ENCODE assay signal across 8 cellular contexts in the genomic region with DNA sequence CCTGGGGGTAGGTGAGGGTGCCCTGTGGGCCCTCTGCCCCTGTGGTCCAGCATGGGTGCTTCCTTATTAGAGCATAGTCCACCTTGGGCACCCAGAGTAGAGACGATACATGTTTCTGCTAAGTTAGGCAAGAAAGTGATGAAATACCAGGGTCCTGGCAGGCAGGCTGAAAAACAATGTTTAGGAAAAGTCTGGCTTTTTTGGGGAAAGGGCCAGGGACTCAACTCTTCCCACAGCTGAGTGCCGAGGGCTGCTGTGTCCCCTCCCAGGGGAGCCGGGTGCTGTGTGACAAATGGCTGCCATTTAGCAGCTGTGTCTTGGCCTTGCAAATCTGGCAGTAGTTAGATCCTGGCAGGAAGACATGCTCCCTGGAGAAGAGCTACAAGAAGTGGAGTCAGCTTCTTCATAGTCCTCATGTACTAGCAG.
DNase-seq lines count a peak whose midpoint lies in the region; ATAC-seq and TF ChIP-seq lines count a peak whose summit lies in the region.

No MANE protein-coding gene starts in this region.

- H3K4me1 Mint-ChIP-seq in activated CD8-positive, alpha-beta memory T cell treated with anti-CD3 and anti-CD28 coated beads, Interleukin-2, amount 10 ng/mL, durations not matched to agents 7 days and 5 days, result no peaks in the 10 kb centered on the region

- H3K36me3 ChIP-seq in fibroblast of lung (ENCODE audit: control insufficient read depth, insufficient read depth, low read length) (no peaks in the 10 kb centered on the region), muscle layer of duodenum (ENCODE audit: control insufficient read depth in 1 of 2, insufficient read depth in 2 of 2, low read length in 2 of 2) (no peaks in the 10 kb centered on the region), uterus (no peaks in the 10 kb centered on the region)

- H3K9me3 ChIP-seq in fibroblast of lung (ENCODE audit: control insufficient read depth, insufficient read depth, low read depth, low read length), result no peaks in the 10 kb centered on the region
- H3K9me3 ChIP-seq in muscle layer of duodenum (ENCODE audit: control insufficient read depth in 1 of 2, low read length in 2 of 2), result no peaks in the 10 kb centered on the region
- no peaks in the 10 kb centered on the region for H3K9me3 ChIP-seq in uterus

- CTCF ChIA-PET in activated CD8-positive, alpha-beta memory T cell treated with anti-CD3 and anti-CD28 coated beads, Interleukin-2, amount 10 ng/mL, durations not matched to agents 7 days and 5 days (lab: Charles Lee), result interaction anchor here (0.6 kb wide), 1 partner anchor 529 kb away, joined by 3 read pairs; no protein-coding TSS in a partner anchor

- no peak overlapping the region for H3K9ac ChIP-seq in fibroblast of lung (ENCODE audit: insufficient read depth, low read length)

- no peak for ATAC-seq in activated CD8-positive, alpha-beta memory T cell treated with anti-CD3 and anti-CD28 coated beads, Interleukin-2, amount 10 ng/mL, durations not matched to agents 7 days and 5 days

- peak overlapping the region; percentile 32 for H3K4me2 ChIP-seq in fibroblast of lung (ENCODE audit: extremely low read depth, insufficient read depth, low read length)

- no peak for TF ChIP-seq POLR2A in uterus (IDR thresholded peaks at IDR 0.05)

- H3K27ac ChIP-seq in fibroblast of lung (ENCODE audit: insufficient read depth, low read length) (peak overlapping the region; percentile 34), muscle layer of duodenum (ENCODE audit: low read length) (peak overlapping the region; percentile 34), uterus (peak overlapping the region; percentile 29 to 52)

- no peak overlapping the region for H3K27ac Mint-ChIP-seq in activated CD8-positive, alpha-beta memory T cell treated with anti-CD3 and anti-CD28 coated beads, Interleukin-2, amount 10 ng/mL, durations not matched to agents 7 days and 5 days

- H4K20me1 ChIP-seq in fibroblast of lung (ENCODE audit: control insufficient read depth, extremely low read depth, insufficient read depth, low read length), result no peaks in the 10 kb centered on the region

- H3K27me3 Mint-ChIP-seq in activated CD8-positive, alpha-beta memory T cell treated with anti-CD3 and anti-CD28 coated beads, Interleukin-2, amount 10 ng/mL, durations not matched to agents 7 days and 5 days, result no peaks in the 10 kb centered on the region

- H3K4me1 ChIP-seq in fibroblast of lung (ENCODE audit: control insufficient read depth, extremely low read depth, insufficient read depth, low read length) (peaks cover 46% of the 10 kb centered on the region), muscle layer of duodenum (ENCODE audit: control insufficient read depth in 1 of 2, insufficient read depth in 2 of 2, low read length in 2 of 2) (peaks cover 39 to 59% of the 10 kb centered on the region in 2 donors), uterus (peaks cover 11 to 14% of the 10 kb centered on the region in 2 donors)

- H3K4me3 Mint-ChIP-seq in activated CD8-positive, alpha-beta memory T cell treated with anti-CD3 and anti-CD28 coated beads, Interleukin-2, amount 10 ng/mL, durations not matched to agents 7 days and 5 days, result no peak overlapping the region

- H3K4me3 ChIP-seq in fibroblast of lung (replicated peaks in 1 of 4; ENCODE audit: control extremely low read depth in 1 of 4, insufficient read depth in 1 of 4, low read depth in 3 of 4, low read length in 4 of 4), result no peak overlapping the region
- H3K4me3 ChIP-seq in muscle layer of duodenum (ENCODE audit: low read depth in 1 of 2, low read length in 2 of 2), result no peak overlapping the region
- no peak overlapping the region for H3K4me3 ChIP-seq in uterus

- peaks cover 84% of the 10 kb centered on the region for H3K79me2 ChIP-seq in fibroblast of lung (ENCODE audit: control insufficient read depth, insufficient read depth, low read length)

- H3K27me3 ChIP-seq in fibroblast of lung (ENCODE audit: control insufficient read depth, insufficient read depth, low read length), result no peaks in the 10 kb centered on the region
- no peaks in the 10 kb centered on the region for H3K27me3 ChIP-seq in muscle layer of duodenum (ENCODE audit: low read depth, low read length)
- H3K27me3 ChIP-seq in uterus, result no peaks in the 10 kb centered on the region

- H3K36me3 Mint-ChIP-seq in activated CD8-positive, alpha-beta memory T cell treated with anti-CD3 and anti-CD28 coated beads, Interleukin-2, amount 10 ng/mL, durations not matched to agents 7 days and 5 days, result no peaks in the 10 kb centered on the region

- TF ChIP-seq CTCF in fibroblast of lung (conservative IDR thresholded peaks at IDR 0.05 in 1 of 2, IDR thresholded peaks at IDR 0.05 in 1 of 2; ENCODE audit: low read depth in 1 of 2, low read length in 2 of 2), result no peak
- TF ChIP-seq CTCF in uterus (IDR thresholded peaks at IDR 0.05), result no peak

- intact Hi-C loops in uterus (cut with DNase I; ENCODE audit: low total_unique reads), result no loop called here

- no peak overlapping the region for H2AFZ ChIP-seq in fibroblast of lung (ENCODE audit: low read length)

- peak; percentile 44 for DNase-seq in activated CD8-positive, alpha-beta memory T cell treated with anti-CD3 and anti-CD28 coated beads for 24 hours
- no peak for DNase-seq in activated CD8-positive, alpha-beta memory T cell treated with anti-CD3 and anti-CD28 coated beads, Interleukin-2, amount 10 ng/mL, durations not matched to agents 7 days and 5 days
- DNase-seq in fibroblast of lung (ENCODE audit: low read depth in 2 of 2) (peak in 1 of 2 donors; percentile 66), uterus (peak; percentile 49 to 54), GDM1 (lab: John Stamatoyannopoulos, UW) (no peak), nucleus accumbens (lab: John Stamatoyannopoulos, UW) (no peak), foreskin melanocyte (no peak)

- no peaks in the 10 kb centered on the region for H3K9me3 Mint-ChIP-seq in activated CD8-positive, alpha-beta memory T cell treated with anti-CD3 and anti-CD28 coated beads, Interleukin-2, amount 10 ng/mL, durations not matched to agents 7 days and 5 days (ENCODE audit: low read depth)

Comparison
In these comparisons a context has a peak if more than half of its experiments do, and no peak if none do; other contexts are left out.
1. DNase-seq: peak in activated CD8-positive, alpha-beta memory T cell treated with anti-CD3 and anti-CD28 coated beads for 24 hours (single experiment) and uterus (2 of 2); none in activated CD8-positive, alpha-beta memory T cell treated with anti-CD3 and anti-CD28 coated beads, Interleukin-2, amount 10 ng/mL, durations not matched to agents 7 days and 5 days (single experiment), GDM1 (single experiment), nucleus accumbens (0 of 56) and foreskin melanocyte (single experiment).
2. Peak in every context shown above with its lines, with median percentiles within 50 percentile points of each other: H3K27ac ChIP-seq.